ENCODE assay signal across 8 cellular contexts in genomic region chr9:14320272-14321245, GRCh38. TPM values are rescaled to one million over a fixed set of nuclear protein-coding genes. Genes with fewer than 3 reads are reported as not detected.
DNase-seq lines count a peak whose midpoint lies in the region; ATAC-seq and TF ChIP-seq lines count a peak whose summit lies in the region.

No MANE protein-coding gene starts in this region.

- DNase-seq in AG10803 (ENCODE audit: low read depth) (peak; percentile 94), H4 (ENCODE audit: low spot score) (peak; percentile 91), T1000 (lab: John Stamatoyannopoulos, UW) (peak; percentile 14), foreskin fibroblast (peak; percentile 88 to 90), renal cortical epithelial cell (ENCODE audit: low read depth) (peak; percentile 85), KG1 (lab: John Stamatoyannopoulos, UW) (no peak), OCI-M2 (lab: John Stamatoyannopoulos, UW; ENCODE audit: unreplicated experiment) (no peak)

- H3K4me3 ChIP-seq in AG10803 (ENCODE audit: low read length): no peak overlapping the region; the same call in 1 of the 2 replicates
- H3K4me3 ChIP-seq in foreskin fibroblast (ENCODE audit: low read depth in 1 of 2, low read length in 2 of 2): peak overlapping the region in 1 of 2 donors; percentile 67

- ATAC-seq in HG02678 (IDR thresholded peaks at IDR 0.05; ENCODE audit: unreplicated experiment): no peak

- no peak for TF ChIP-seq CTCF in AG10803 (conservative IDR thresholded peaks at IDR 0.05; ENCODE audit: low read length)
- no peak for TF ChIP-seq CTCF in foreskin fibroblast (IDR thresholded peaks at IDR 0.05; ENCODE audit: low read depth, low read length)

RNA-seq across cellular contexts. Expression of gene NFIB, which starts 6.6 kb away (rescaled TPM):
- 10.2 and 11.3 TPM in 2 replicates for total RNA-seq in H4 (2014; rRNA removed; shearing (Covaris generic))
- total RNA-seq in renal cortical epithelial cell: 13.7 and 38.5 TPM in 2 replicates

Comparison
In these comparisons a context has a peak if more than half of its experiments do, and no peak if none do; other contexts are left out.
1. DNase-seq: peak in AG10803 (single experiment), H4 (single experiment), T1000 (single experiment), foreskin fibroblast (2 of 2) and renal cortical epithelial cell (single experiment); none in KG1 (single experiment) and OCI-M2 (single experiment).